ENCODE assay signal across 16 cellular contexts in genomic region chr1:151401860-151402259, GRCh38. TPM values are rescaled to one million over a fixed set of nuclear protein-coding genes. Genes with fewer than 3 reads are reported as not detected.
A peak's percentile ranks its signal among the peaks of the same experiment; 100 is the strongest.
DNase-seq lines count a peak whose midpoint lies in the region; ATAC-seq and TF ChIP-seq lines count a peak whose summit lies in the region.
"Had no signal": no experiment of that assay in that cellular context is flagged by ENCODE, and none has a peak within 500 bp of the region (broad histone marks: within the 10 kb centered on the region; RNA-seq: fewer than 3 reads in every experiment).

No MANE protein-coding gene starts in this region.

- no peaks in the 10 kb centered on the region for H3K27me3 Mint-ChIP-seq in CD8-positive, alpha-beta memory T cell
- peaks cover 5% of the 10 kb centered on the region for H3K27me3 Mint-ChIP-seq in activated CD8-positive, alpha-beta T cell treated with anti-CD3 and anti-CD28 coated beads, Interleukin-2, amount 10 ng/mL, durations not matched to agents 7 days and 5 days (ENCODE audit: low read depth)

- ATAC-seq in activated CD8-positive, alpha-beta T cell treated with anti-CD3 and anti-CD28 coated beads, Interleukin-2, amount 10 ng/mL, durations not matched to agents 7 days and 5 days: no peak
- ATAC-seq: SK-N-SH treated with all-trans-retinoic acid at 6 μM for 48 hours had no signal

- peaks cover 25 to 28% (median 27%) of the 10 kb centered on the region in 3 donors for H3K4me1 Mint-ChIP-seq in CD8-positive, alpha-beta memory T cell
- peaks cover 26% of the 10 kb centered on the region for H3K4me1 Mint-ChIP-seq in activated CD8-positive, alpha-beta T cell treated with anti-CD3 and anti-CD28 coated beads, Interleukin-2, amount 10 ng/mL, durations not matched to agents 7 days and 5 days (ENCODE audit: low read depth)

- H3K27ac Mint-ChIP-seq in CD8-positive, alpha-beta memory T cell: peak overlapping the region in 7 of 8 donors; percentile 56 to 99 (median 80)
- H3K27ac Mint-ChIP-seq in activated CD8-positive, alpha-beta T cell treated with anti-CD3 and anti-CD28 coated beads, Interleukin-2, amount 10 ng/mL, durations not matched to agents 7 days and 5 days: peak overlapping the region; percentile 59

- POLR2A ChIA-PET in CD8-positive, alpha-beta memory T cell (lab: Charles Lee): no interaction called here
- POLR2A ChIA-PET in activated CD8-positive, alpha-beta T cell treated with anti-CD3 and anti-CD28 coated beads, Interleukin-2, amount 10 ng/mL, durations not matched to agents 7 days and 5 days (lab: Charles Lee): interaction anchor here (1.0 kb wide), 2 partner anchors 21 to 212 kb away, joined by 3 to 4 read pairs; no protein-coding TSS in a partner anchor

- TF ChIP-seq POLR2A in vagina (IDR thresholded peaks at IDR 0.05): no peak

- WGBS in mesodermal cell (ENCODE audit: insufficient coverage in 2 of 2), 2 experiments: 92 to 100% methylated on average over 1 to 2 of the region's 2 CpGs

- peaks cover 44% of the 10 kb centered on the region for H3K36me3 ChIP-seq in CD8-positive, alpha-beta memory T cell (ENCODE audit: insufficient read depth, low read length)
- H3K36me3 ChIP-seq in mesodermal cell (ENCODE audit: control insufficient read depth, insufficient read depth, low read length) (peaks cover 62% of the 10 kb centered on the region), vagina (peaks cover 0 to 42% of the 10 kb centered on the region in 2 donors)

- H3K36me3 Mint-ChIP-seq in CD8-positive, alpha-beta memory T cell: peaks cover 5 to 73% (median 12%) of the 10 kb centered on the region in 3 donors
- H3K36me3 Mint-ChIP-seq in activated CD8-positive, alpha-beta T cell treated with anti-CD3 and anti-CD28 coated beads, Interleukin-2, amount 10 ng/mL, durations not matched to agents 7 days and 5 days (ENCODE audit: low read depth): peaks cover 60% of the 10 kb centered on the region

- TF ChIP-seq CTCF in 22Rv1 (IDR thresholded peaks at IDR 0.05) (no peak), vagina (IDR thresholded peaks at IDR 0.05) (no peak)

- CTCF ChIA-PET in CD8-positive, alpha-beta memory T cell (lab: Charles Lee): no interaction called here
- CTCF ChIA-PET in activated CD8-positive, alpha-beta T cell treated with anti-CD3 and anti-CD28 coated beads, Interleukin-2, amount 10 ng/mL, durations not matched to agents 7 days and 5 days (lab: Charles Lee): interaction anchor here (1.0 to 2.6 kb wide), 3 partner anchors 61 to 120 kb away, joined by 3 to 11 read pairs (median 3); no protein-coding TSS in a partner anchor

- no peak for DNase-seq in CD8-positive, alpha-beta memory T cell
- no peak for DNase-seq in activated CD8-positive, alpha-beta T cell treated with anti-CD3 and anti-CD28 coated beads, Interleukin-2, amount 10 ng/mL, durations not matched to agents 7 days and 5 days
- DNase-seq in activated CD4-positive, CD25-positive, alpha-beta regulatory T cell treated with anti-CD3 and anti-CD28 coated beads, Interleukin-2, amount 50 U/mL, for 72 hours: no peak
- no peak for DNase-seq in vagina (ENCODE audit: extremely low spot score in 2 of 2)
- DNase-seq in mucosa of gallbladder (ENCODE audit: low spot score): no peak
- no peak for DNase-seq in GF-D8 (lab: John Stamatoyannopoulos, UW)
- DNase-seq: BE2C, glutamatergic neuron, NCI-H1092, NCI-H2227 treated with DMSO at 0.1 percent for 48 hours had no signal

- H3K4me3 Mint-ChIP-seq in CD8-positive, alpha-beta memory T cell: peak overlapping the region in 6 of 7 donors; percentile 3 to 89 (median 41)
- H3K4me3 Mint-ChIP-seq in activated CD8-positive, alpha-beta T cell treated with anti-CD3 and anti-CD28 coated beads, Interleukin-2, amount 10 ng/mL, durations not matched to agents 7 days and 5 days: no peak overlapping the region

- no peaks in the 10 kb centered on the region for H3K9me3 ChIP-seq in CD8-positive, alpha-beta memory T cell (ENCODE audit: low read length)
- H3K9me3 ChIP-seq in mesodermal cell (ENCODE audit: control insufficient read depth, low read length) (no peaks in the 10 kb centered on the region), vagina (no peaks in the 10 kb centered on the region)
- H3K9me3 ChIP-seq: BE2C, HAP-1, prostate gland, suprapubic skin had no signal

- peaks cover 17% of the 10 kb centered on the region for H3K4me1 ChIP-seq in CD8-positive, alpha-beta memory T cell (ENCODE audit: insufficient read depth, low read length)
- H3K4me1 ChIP-seq in mesodermal cell (ENCODE audit: control insufficient read depth, insufficient read depth, low read length, poor library complexity, severe bottlenecking) (peaks cover 10% of the 10 kb centered on the region), vagina (peaks cover 22% of the 10 kb centered on the region)
- H3K4me1 ChIP-seq: BE2C had no signal

- H3K9me3 Mint-ChIP-seq in CD8-positive, alpha-beta memory T cell: no peaks in the 10 kb centered on the region
- H3K9me3 Mint-ChIP-seq in activated CD8-positive, alpha-beta T cell treated with anti-CD3 and anti-CD28 coated beads, Interleukin-2, amount 10 ng/mL, durations not matched to agents 7 days and 5 days (ENCODE audit: insufficient read depth): no peaks in the 10 kb centered on the region

- H3K27me3 ChIP-seq in CD8-positive, alpha-beta memory T cell (ENCODE audit: insufficient read depth, low read length, poor library complexity, severe bottlenecking): no peaks in the 10 kb centered on the region
- H3K27me3 ChIP-seq in vagina: no peaks in the 10 kb centered on the region
- H3K27me3 ChIP-seq: BE2C, suprapubic skin had no signal

- H3K27ac ChIP-seq in 22Rv1 (peak overlapping the region; percentile 75; the same call in 1 of the 2 replicates), mesodermal cell (ENCODE audit: low read depth, low read length, severe bottlenecking) (peak overlapping the region; percentile 51), vagina (no peak overlapping the region)
- H3K27ac ChIP-seq in CD8-positive, alpha-beta memory T cell (ENCODE audit: low read depth, low read length): no peak overlapping the region
- H3K27ac ChIP-seq: prostate gland, suprapubic skin had no signal

- intact Hi-C loops in vagina (cut with DNase I): no loop called here

- no peak overlapping the region for H3K4me3 ChIP-seq in CD8-positive, alpha-beta memory T cell (ENCODE audit: low read length)
- H3K4me3 ChIP-seq in mesodermal cell (ENCODE audit: extremely low read depth, insufficient read depth, low read length, poor library complexity, severe bottlenecking) (no peak overlapping the region), vagina (no peak overlapping the region)
- H3K4me3 ChIP-seq: HAP-1, prostate gland, suprapubic skin had no signal

RNA-seq across cellular contexts. Expression of gene PSMB4, which starts 2.5 kb away (rescaled TPM):
- 100 to 1,000 TPM; 479 to 492 TPM for total RNA-seq in CD8-positive, alpha-beta memory T cell
- 60.1 TPM for polyA plus RNA-seq in CD8-positive, alpha-beta memory T cell
- 100 to 1,000 TPM; 292 to 303 TPM for total RNA-seq in activated CD8-positive, alpha-beta T cell treated with anti-CD3 and anti-CD28 coated beads, Interleukin-2, amount 10 ng/mL, durations not matched to agents 7 days and 5 days
- 308 TPM for polyA plus RNA-seq in mesodermal cell (2013, experiment 1 of 2)
- 270 TPM for polyA plus RNA-seq in mesodermal cell (2013, experiment 2 of 2)
- total RNA-seq in vagina (292 TPM), mucosa of gallbladder (195 TPM)

RNA-seq across cellular contexts. Expression of gene SELENBP1, which starts 29.4 kb away (rescaled TPM):
- not detected for total RNA-seq in CD8-positive, alpha-beta memory T cell
- polyA plus RNA-seq in CD8-positive, alpha-beta memory T cell: not detected
- not detected for total RNA-seq in activated CD8-positive, alpha-beta T cell treated with anti-CD3 and anti-CD28 coated beads, Interleukin-2, amount 10 ng/mL, durations not matched to agents 7 days and 5 days
- polyA plus RNA-seq in mesodermal cell (2013, experiment 1 of 2): 45.9 TPM
- polyA plus RNA-seq in mesodermal cell (2013, experiment 2 of 2): 40.1 TPM
- total RNA-seq in vagina: 30.9 TPM
- total RNA-seq in mucosa of gallbladder: 180 TPM

RNA-seq across cellular contexts. Expression of gene RFX5, which starts 54.8 kb away (rescaled TPM):
- 10 to 100 TPM; 77.2 to 77.4 TPM for total RNA-seq in CD8-positive, alpha-beta memory T cell
- 38.0 TPM for polyA plus RNA-seq in CD8-positive, alpha-beta memory T cell
- total RNA-seq in activated CD8-positive, alpha-beta T cell treated with anti-CD3 and anti-CD28 coated beads, Interleukin-2, amount 10 ng/mL, durations not matched to agents 7 days and 5 days: 10 to 100 TPM; 59.3 to 63.9 TPM
- polyA plus RNA-seq in mesodermal cell (2013, experiment 1 of 2): 42.8 TPM
- polyA plus RNA-seq in mesodermal cell (2013, experiment 2 of 2): 45.9 TPM
- total RNA-seq in vagina (13.0 TPM), mucosa of gallbladder (50.9 TPM)

RNA-seq across cellular contexts. Expression of gene POGZ, which starts 57.4 kb away (rescaled TPM):
- 10 to 100 TPM; 60.1 to 65.3 TPM for total RNA-seq in CD8-positive, alpha-beta memory T cell
- polyA plus RNA-seq in CD8-positive, alpha-beta memory T cell: 11.3 TPM
- total RNA-seq in activated CD8-positive, alpha-beta T cell treated with anti-CD3 and anti-CD28 coated beads, Interleukin-2, amount 10 ng/mL, durations not matched to agents 7 days and 5 days: 10 to 100 TPM; 67.7 to 68.5 TPM
- 53.8 TPM for polyA plus RNA-seq in mesodermal cell (2013, experiment 1 of 2)
- 46.4 TPM for polyA plus RNA-seq in mesodermal cell (2013, experiment 2 of 2)
- total RNA-seq in vagina: 60.6 TPM
- total RNA-seq in mucosa of gallbladder: 108 TPM

Comparison
In these comparisons a context has a peak if more than half of its experiments do, and no peak if none do; other contexts are left out.
1. H3K27ac ChIP-seq: peak in 22Rv1 (single experiment) and mesodermal cell (single experiment); none in CD8-positive, alpha-beta memory T cell (single experiment) and vagina (single experiment).
2. RNA of gene SELENBP1, which starts 29.4 kb away (total RNA-seq): 180 TPM in mucosa of gallbladder (single experiment) and 30.9 TPM in vagina (single experiment); not detected in CD8-positive, alpha-beta memory T cell and not detected in activated CD8-positive, alpha-beta T cell treated with anti-CD3 and anti-CD28 coated beads, Interleukin-2, amount 10 ng/mL, durations not matched to agents 7 days and 5 days; every median in the first group is over 10 times any median in the second.